Comparison of ENCODE assay signal across 20 cellular contexts in genomic region chr1:228446849-228447248, GRCh38. TPM values are rescaled to one million over a fixed set of nuclear protein-coding genes. Genes with fewer than 3 reads are reported as not detected.
DNase-seq lines count a peak whose midpoint lies in the region; FAIRE-seq and TF ChIP-seq lines count a peak whose summit lies in the region.
"Had no signal": no experiment of that assay in that cellular context is flagged by ENCODE, and none has a peak within 500 bp of the region (broad histone marks: within the 10 kb centered on the region; RNA-seq: fewer than 3 reads in every experiment).

No MANE protein-coding gene starts in this region.

- CTCF ChIA-PET in Caco-2 (lab: Charles Lee), result no interaction called here

- H3K4me2 ChIP-seq in hepatocyte (peak overlapping the region; percentile 89), neuronal stem cell (ENCODE audit: insufficient read depth, low read length, poor library complexity, severe bottlenecking) (no peak overlapping the region)

- H3K27ac Mint-ChIP-seq in Caco-2 (ENCODE audit: unreplicated experiment), result peak overlapping the region; percentile 48
- H3K27ac Mint-ChIP-seq: activated CD4-positive, alpha-beta T cell treated with anti-CD3 and anti-CD28 coated beads for 36 hours; memory B cell; naive thymus-derived CD8-positive, alpha-beta T cell; stimulated activated naive B cell treated with anti-CD40 and anti-IgM and Interleukin-4, amounts not matched to agents 10 μg/mL and 1 μg/mL and 100 μg/mL, for 72 hours had no signal

- H4K8ac ChIP-seq in neuronal stem cell (ENCODE audit: low read depth, low read length), result no peak overlapping the region

- no peaks in the 10 kb centered on the region for H3K79me2 ChIP-seq in hepatocyte

- 52% methylated on average over 15 of the region's 15 CpGs for WGBS in hepatocyte (ENCODE audit: low lambda C conversion rate, missing lambda C conversion rate)
- no CpG with 5 or more reads among the region's 15 CpGs for WGBS in neuronal stem cell (ENCODE audit: extremely low coverage in 2 of 2, insufficient read length in 2 of 2, insufficient replicate concordance in 1 of 2), 2 donors

- H3K18ac ChIP-seq in neuronal stem cell (ENCODE audit: low read length), result no peak overlapping the region

- H3K23ac ChIP-seq in neuronal stem cell (ENCODE audit: low read depth, low read length, poor library complexity), result peak overlapping the region; percentile 80

- no peak overlapping the region for H2AK5ac ChIP-seq in neuronal stem cell (ENCODE audit: low read depth, low read length)

- intact Hi-C loops in Caco-2 (cut with micrococcal nuclease; ENCODE audit: unreplicated experiment), result no loop called here

- H3K4me1 ChIP-seq in Caco-2, result peaks cover 30% of the 10 kb centered on the region
- no peaks in the 10 kb centered on the region for H3K4me1 ChIP-seq in HUES48 (ENCODE audit: control insufficient read depth, insufficient read depth, low read length)
- peaks cover 8% of the 10 kb centered on the region for H3K4me1 ChIP-seq in hepatocyte (ENCODE audit: insufficient read depth)
- H3K4me1 ChIP-seq in neuronal stem cell (ENCODE audit: control insufficient read depth in 2 of 2, insufficient read depth in 1 of 2, low read depth in 1 of 2, low read length in 2 of 2), result peaks cover 2 to 6% of the 10 kb centered on the region in 2 donors

- no peak overlapping the region for H2BK5ac ChIP-seq in neuronal stem cell (ENCODE audit: low read length)

- H3K9me3 ChIP-seq in Caco-2 (no peaks in the 10 kb centered on the region), HUES48 (ENCODE audit: control insufficient read depth, insufficient read depth, low read length) (no peaks in the 10 kb centered on the region), hepatocyte (ENCODE audit: low read depth) (no peaks in the 10 kb centered on the region), neuronal stem cell (replicated peaks in 1 of 2; ENCODE audit: control insufficient read depth in 2 of 2, insufficient read depth in 1 of 2, low read depth in 1 of 2, low read length in 2 of 2) (no peaks in the 10 kb centered on the region)
- H3K9me3 ChIP-seq: thyroid gland had no signal

- no peak overlapping the region for H3K4me3 Mint-ChIP-seq in Caco-2 (ENCODE audit: unreplicated experiment)

- no peaks in the 10 kb centered on the region for H3K27me3 ChIP-seq in Caco-2 (replicated peaks; ENCODE audit: control insufficient read depth, insufficient read depth, low read length)
- H3K27me3 ChIP-seq in HUES48 (ENCODE audit: control insufficient read depth, insufficient read depth, low read length), result peaks cover 72% of the 10 kb centered on the region
- H3K27me3 ChIP-seq in hepatocyte, result peaks cover 6% of the 10 kb centered on the region
- peaks cover 0 to 26% (median 0%) of the 10 kb centered on the region in 3 experiments for H3K27me3 ChIP-seq in neuronal stem cell (ENCODE audit: control insufficient read depth in 3 of 3, insufficient read depth in 3 of 3, low read depth in 1 of 3, low read length in 3 of 3)

- POLR2A ChIA-PET in Caco-2 (lab: Charles Lee), result no interaction called here

- no peak overlapping the region for H2BK15ac ChIP-seq in neuronal stem cell (ENCODE audit: low read length)

- no peak overlapping the region for H3K14ac ChIP-seq in neuronal stem cell (ENCODE audit: low read length)

- H3K27ac ChIP-seq in HUES48 (ENCODE audit: low read depth, low read length) (no peak overlapping the region), hepatocyte (no peak overlapping the region), neuronal stem cell (replicated peaks; ENCODE audit: low read length) (no peak overlapping the region)
- H3K27ac ChIP-seq: thyroid gland had no signal

- TF ChIP-seq CTCF in Caco-2 (IDR thresholded peaks at IDR 0.05; ENCODE audit: insufficient read depth in 1 of 2, low read depth in 1 of 2, low read length in 1 of 2, severe bottlenecking in 1 of 2, unreplicated experiment in 1 of 2) (no peak), hepatocyte (IDR thresholded peaks at IDR 0.05; ENCODE audit: poor library complexity) (no peak)

- no peak overlapping the region for H4K91ac ChIP-seq in neuronal stem cell (ENCODE audit: low read depth, low read length, poor library complexity)

- H2BK12ac ChIP-seq in neuronal stem cell (ENCODE audit: low read length), result no peak overlapping the region

- no peak for TF ChIP-seq POLR2A in GM12892 (IDR thresholded peaks at IDR 0.05; ENCODE audit: low read depth, low read length)

- H3K4me3 ChIP-seq in Caco-2 (ENCODE audit: low read depth, low read length) (no peak overlapping the region), HUES48 (ENCODE audit: low read depth, low read length) (peak overlapping the region; percentile 71; the same call in 1 of the 2 replicates), hepatocyte (no peak overlapping the region), neuronal stem cell (ENCODE audit: low read length in 2 of 2) (peak overlapping the region; percentile 11 to 55)
- H3K4me3 ChIP-seq: thyroid gland had no signal

- no peak overlapping the region for H3K4ac ChIP-seq in neuronal stem cell (ENCODE audit: low read length)

- H4K20me1 ChIP-seq in hepatocyte (ENCODE audit: insufficient read depth, poor library complexity, severe bottlenecking), result no peaks in the 10 kb centered on the region

- no peak for FAIRE-seq in GM12892 (lab: Jason Lieb, UNC)
- FAIRE-seq: TTC549 had no signal

- H3K9me2 ChIP-seq in hepatocyte (replicated peaks; ENCODE audit: insufficient read depth), result no peaks in the 10 kb centered on the region

- no peak overlapping the region for H2AFZ ChIP-seq in hepatocyte
- peak overlapping the region; percentile 19 for H2AFZ ChIP-seq in neuronal stem cell (ENCODE audit: low read length)

- peaks cover 16% of the 10 kb centered on the region for H3K36me3 Mint-ChIP-seq in Caco-2 (ENCODE audit: insufficient read depth, unreplicated experiment)
- H3K36me3 Mint-ChIP-seq: memory B cell; stimulated activated naive B cell treated with anti-CD40 and anti-IgM and Interleukin-4, amounts not matched to agents 10 μg/mL and 1 μg/mL and 100 μg/mL, for 72 hours had no signal

- no peaks in the 10 kb centered on the region for H3K27me3 Mint-ChIP-seq in Caco-2 (ENCODE audit: insufficient read depth, unreplicated experiment)

- DNase-seq in Caco-2, result no peak
- no peak for DNase-seq in hepatocyte (ENCODE audit: low spot score)
- DNase-seq in neuronal stem cell (ENCODE audit: low spot score), result no peak
- no peak for DNase-seq in NCI-H187 treated with DMSO at 0.1 percent for 48 hours (lab: John Stamatoyannopoulos, UW)
- no peak for DNase-seq in GM12892 (ENCODE audit: insufficient read length)
- DNase-seq in NCI-H1092 treated with DMSO at 0.1 percent for 48 hours (lab: John Stamatoyannopoulos, UW), result no peak
- DNase-seq: activated CD4-positive, alpha-beta T cell treated with anti-CD3 and anti-CD28 coated beads for 36 hours; activated naive CD4-positive, alpha-beta T cell; DMS79 treated with DMSO at 0.1 percent for 48 hours; erythroblast; naive thymus-derived CD8-positive, alpha-beta T cell; NCI-H1417 treated with DMSO at 0.1 percent for 48 hours; NCI-H510A treated with DMSO at 0.1 percent for 48 hours; stimulated activated CD4-positive, alpha-beta T cell treated with anti-CD3 and anti-CD28 coated beads, Interleukin-1b, Interleukin-23, amount 100 ng/mL, for 48 hours; stimulated activated naive B cell treated with anti-CD40 and anti-IgM and Interleukin-4, amounts not matched to agents 10 μg/mL and 1 μg/mL and 100 μg/mL, for 72 hours; thyroid gland had no signal

- peaks cover 21% of the 10 kb centered on the region for H3K4me1 Mint-ChIP-seq in Caco-2 (ENCODE audit: low read depth, unreplicated experiment)

- H3K36me3 ChIP-seq in Caco-2 (ENCODE audit: control insufficient read depth, insufficient read depth, low read length) (no peaks in the 10 kb centered on the region), HUES48 (ENCODE audit: control insufficient read depth, insufficient read depth, low read length) (no peaks in the 10 kb centered on the region), hepatocyte (replicated peaks; ENCODE audit: insufficient read depth, low read depth) (no peaks in the 10 kb centered on the region), neuronal stem cell (replicated peaks in 1 of 2; ENCODE audit: control insufficient read depth in 2 of 2, insufficient read depth in 2 of 2, low read length in 2 of 2) (no peaks in the 10 kb centered on the region)
- H3K36me3 ChIP-seq: thyroid gland had no signal

- H3K9me3 Mint-ChIP-seq in Caco-2 (ENCODE audit: unreplicated experiment), result no peaks in the 10 kb centered on the region
- H3K9me3 Mint-ChIP-seq: memory B cell; stimulated activated naive B cell treated with anti-CD40 and anti-IgM and Interleukin-4, amounts not matched to agents 10 μg/mL and 1 μg/mL and 100 μg/mL, for 72 hours had no signal

- no TSS peak for BruUV-seq in Caco-2 (replicated peaks; lab: Mats Ljungman, UMichigan)

- H2BK120ac ChIP-seq in neuronal stem cell (ENCODE audit: low read depth, low read length), result no peak overlapping the region

- H3K9ac ChIP-seq in HUES48 (ENCODE audit: low read depth, low read length), result no peak overlapping the region
- no peak overlapping the region for H3K9ac ChIP-seq in neuronal stem cell (ENCODE audit: low read depth, low read length, poor library complexity)

- no peaks in the 10 kb centered on the region for H3K79me1 ChIP-seq in neuronal stem cell (ENCODE audit: low read depth, low read length)

RNA-seq across cellular contexts. Expression of gene TRIM17, which starts 30.2 kb away (rescaled TPM):
- 4.0 and 4.5 TPM in 2 replicates for total RNA-seq in Caco-2 (2022)
- total RNA-seq in hepatocyte, result 2.1 and 2.4 TPM in 2 replicates
- 5.7 and 7.3 TPM in 2 replicates for polyA plus RNA-seq in hepatocyte
- polyA plus RNA-seq in neuronal stem cell (2013, experiment 1 of 2), result 4.1 TPM
- 3.7 TPM for polyA plus RNA-seq in neuronal stem cell (2013, experiment 2 of 2)
- polyA plus RNA-seq in GM12892 (2012; ENCODE audit: missing spikeins), result 0.55 TPM
- total RNA-seq: M059J had no signal

RNA-seq across cellular contexts. Expression of gene TRIM11, which starts 40.2 kb away (rescaled TPM):
- 48.3 and 51.7 TPM in 2 replicates for total RNA-seq in Caco-2 (2022)
- total RNA-seq in hepatocyte, result 10.4 and 13.8 TPM in 2 replicates
- 10.4 and 14.5 TPM in 2 replicates for polyA plus RNA-seq in hepatocyte
- 13.5 TPM for polyA plus RNA-seq in neuronal stem cell (2013, experiment 1 of 2)
- 13.3 TPM for polyA plus RNA-seq in neuronal stem cell (2013, experiment 2 of 2)
- 7.3 TPM for polyA plus RNA-seq in GM12892 (2012; ENCODE audit: missing spikeins)

RNA-seq across cellular contexts. Expression of gene RNF187, which starts 40.3 kb away (rescaled TPM):
- total RNA-seq in Caco-2 (2022), result 128 and 164 TPM in 2 replicates
- total RNA-seq in hepatocyte, result 39.5 and 52.4 TPM in 2 replicates
- 124 and 135 TPM in 2 replicates for polyA plus RNA-seq in hepatocyte
- 35.9 TPM for polyA plus RNA-seq in neuronal stem cell (2013, experiment 1 of 2)
- polyA plus RNA-seq in neuronal stem cell (2013, experiment 2 of 2), result 35.7 TPM
- polyA plus RNA-seq in GM12892 (2012; ENCODE audit: missing spikeins), result 40.6 TPM

Comparison
In these comparisons a context has a peak if more than half of its experiments do, and no peak if none do; other contexts are left out.
1. H3K4me3 ChIP-seq: peak in HUES48 (single experiment) and neuronal stem cell (2 of 2); none in Caco-2 (single experiment) and hepatocyte (single experiment).